Comparison of ENCODE assay signal across 8 cellular contexts in the genomic region with DNA sequence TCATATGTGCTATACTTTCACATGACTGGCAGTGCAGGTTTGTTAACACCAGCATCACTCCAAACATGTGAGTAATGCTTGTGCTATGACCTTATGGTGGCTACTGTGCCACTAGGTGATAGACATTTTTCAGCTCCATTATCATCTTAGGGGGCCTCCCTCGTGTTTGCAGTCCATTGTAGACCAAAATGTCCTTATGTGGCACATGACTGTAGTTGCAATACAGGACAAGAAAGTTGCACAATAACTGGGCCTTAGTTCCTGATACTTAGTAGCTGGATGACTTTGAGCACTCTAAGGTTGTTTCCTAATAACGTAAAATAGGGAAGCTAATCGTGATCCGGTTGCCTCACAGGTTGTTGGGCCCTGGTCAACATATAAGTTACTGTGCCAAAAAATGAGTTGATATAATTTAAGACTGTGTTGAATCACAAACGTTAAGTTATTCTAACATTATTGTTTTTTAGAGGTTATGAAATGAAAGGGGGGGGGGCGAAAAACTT. TPM values are rescaled to one million over a fixed set of nuclear protein-coding genes. Genes with fewer than 3 reads are reported as not detected.
DNase-seq lines count a peak whose midpoint lies in the region; ATAC-seq and TF ChIP-seq lines count a peak whose summit lies in the region.

No MANE protein-coding gene starts in this region.

- no peak for TF ChIP-seq CTCF in smooth muscle cell (IDR thresholded peaks at IDR 0.05; ENCODE audit: borderline replicate concordance, insufficient read depth, poor library complexity, severe bottlenecking)

- peak overlapping the region; percentile 91 for H3K4me3 Mint-ChIP-seq in activated naive CD8-positive, alpha-beta T cell treated with anti-CD3 and anti-CD28 coated beads, Interleukin-2, amount 50 U/mL, for 24 hours

- DNase-seq in M059J (ENCODE audit: low read depth) (peak; percentile 47), smooth muscle cell (lab: John Stamatoyannopoulos, UW; ENCODE audit: unreplicated experiment) (no peak), GOT3 (lab: John Stamatoyannopoulos, UW) (no peak), NCI-H2107 (lab: John Stamatoyannopoulos, UW) (no peak)
- DNase-seq in activated naive CD8-positive, alpha-beta T cell treated with anti-CD3 and anti-CD28 coated beads, Interleukin-2, amount 50 U/mL, for 24 hours = peak; percentile 7

- no peak for ATAC-seq in activated naive CD8-positive, alpha-beta T cell treated with anti-CD3 and anti-CD28 coated beads, Interleukin-2, amount 50 U/mL, for 24 hours
- no peak for ATAC-seq in GM19324 (IDR thresholded peaks at IDR 0.05; ENCODE audit: low FRiP score, unreplicated experiment)

- peaks cover 23 to 83% (median 42%) of the 10 kb centered on the region in 10 experiments for H3K4me1 ChIP-seq in BLaER1 treated with 17β-estradiol and CSF1 and Interleukin-3, amounts not matched to agents 10 nM and 100 nM
- H3K4me1 ChIP-seq in iPS-18a (ENCODE audit: control insufficient read depth, low read depth, low read length) = peaks cover 3% of the 10 kb centered on the region
- peaks cover 15% of the 10 kb centered on the region for H3K4me1 ChIP-seq in smooth muscle cell (ENCODE audit: low read depth)

- H2AFZ ChIP-seq in smooth muscle cell (ENCODE audit: low read depth) = peak overlapping the region; percentile 58

- peaks cover 43% of the 10 kb centered on the region for H3K4me1 Mint-ChIP-seq in activated naive CD8-positive, alpha-beta T cell treated with anti-CD3 and anti-CD28 coated beads, Interleukin-2, amount 50 U/mL, for 24 hours

- peak overlapping the region; percentile 93 to 98 (median 97) for H3K9ac ChIP-seq in BLaER1 treated with 17β-estradiol and CSF1 and Interleukin-3, amounts not matched to agents 10 nM and 100 nM
- H3K9ac ChIP-seq in iPS-18a (ENCODE audit: low read length) = no peak overlapping the region
- H3K9ac ChIP-seq in smooth muscle cell (ENCODE audit: low read depth) = peak overlapping the region; percentile 95

- no peaks in the 10 kb centered on the region for H3K27me3 ChIP-seq in BLaER1 treated with 17β-estradiol and CSF1 and Interleukin-3, amounts not matched to agents 10 nM and 100 nM
- H3K27me3 ChIP-seq in iPS-18a (ENCODE audit: control insufficient read depth, insufficient read depth, low read length) (no peaks in the 10 kb centered on the region), smooth muscle cell (ENCODE audit: low read depth) (no peaks in the 10 kb centered on the region)

- H3K4me2 ChIP-seq in BLaER1 treated with 17β-estradiol and CSF1 and Interleukin-3, amounts not matched to agents 10 nM and 100 nM = peak overlapping the region in 10 of 11 experiments; percentile 4 to 96 (median 84); a peak in 18 of 22 replicates
- peak overlapping the region; percentile 93 for H3K4me2 ChIP-seq in smooth muscle cell

- peaks cover 25% of the 10 kb centered on the region for H3K79me2 ChIP-seq in smooth muscle cell (ENCODE audit: low read depth)

- H3K36me3 Mint-ChIP-seq in activated naive CD8-positive, alpha-beta T cell treated with anti-CD3 and anti-CD28 coated beads, Interleukin-2, amount 50 U/mL, for 24 hours (ENCODE audit: low read depth) = peaks cover 3% of the 10 kb centered on the region

- H3F3A ChIP-seq in smooth muscle cell (ENCODE audit: low read depth) = no peaks in the 10 kb centered on the region

- peak overlapping the region; percentile 75 for H3K27ac Mint-ChIP-seq in activated naive CD8-positive, alpha-beta T cell treated with anti-CD3 and anti-CD28 coated beads, Interleukin-2, amount 50 U/mL, for 24 hours

- H3K9me3 Mint-ChIP-seq in activated naive CD8-positive, alpha-beta T cell treated with anti-CD3 and anti-CD28 coated beads, Interleukin-2, amount 50 U/mL, for 24 hours = no peaks in the 10 kb centered on the region

- H3K9me3 ChIP-seq in BLaER1 treated with 17β-estradiol and CSF1 and Interleukin-3, amounts not matched to agents 10 nM and 100 nM (replicated peaks in 1 of 11) = no peaks in the 10 kb centered on the region
- H3K9me3 ChIP-seq in iPS-18a (ENCODE audit: control insufficient read depth, low read depth, low read length) = no peaks in the 10 kb centered on the region
- no peaks in the 10 kb centered on the region for H3K9me3 ChIP-seq in smooth muscle cell (replicated peaks; ENCODE audit: low read depth)

- peaks cover 4 to 27% (median 10%) of the 10 kb centered on the region in 11 experiments; a peak in 11 of 22 replicates for H3K36me3 ChIP-seq in BLaER1 treated with 17β-estradiol and CSF1 and Interleukin-3, amounts not matched to agents 10 nM and 100 nM
- H3K36me3 ChIP-seq in iPS-18a (ENCODE audit: control insufficient read depth, low read depth, low read length) (no peaks in the 10 kb centered on the region), smooth muscle cell (ENCODE audit: low read depth) (no peaks in the 10 kb centered on the region)

- 38% methylated on average over 6 of the region's 6 CpGs for WGBS in smooth muscle cell (ENCODE audit: low lambda C conversion rate)

- peak overlapping the region; percentile 94 to 99 (median 97) for H3K27ac ChIP-seq in BLaER1 treated with 17β-estradiol and CSF1 and Interleukin-3, amounts not matched to agents 10 nM and 100 nM
- H3K27ac ChIP-seq in iPS-18a (ENCODE audit: low read length) = no peak overlapping the region
- H3K27ac ChIP-seq in smooth muscle cell (ENCODE audit: low read depth) = peak overlapping the region; percentile 82

- peaks cover 3 to 32% (median 20%) of the 10 kb centered on the region in 11 experiments; a peak in 12 of 22 replicates for H4K20me1 ChIP-seq in BLaER1 treated with 17β-estradiol and CSF1 and Interleukin-3, amounts not matched to agents 10 nM and 100 nM
- H4K20me1 ChIP-seq in smooth muscle cell (ENCODE audit: low read depth) = peaks cover 28% of the 10 kb centered on the region

- H3K27me3 Mint-ChIP-seq in activated naive CD8-positive, alpha-beta T cell treated with anti-CD3 and anti-CD28 coated beads, Interleukin-2, amount 50 U/mL, for 24 hours = peaks cover 11% of the 10 kb centered on the region

- H3K4me3 ChIP-seq in BLaER1 treated with 17β-estradiol and CSF1 and Interleukin-3, amounts not matched to agents 10 nM and 100 nM = peak overlapping the region in 9 of 10 experiments; percentile 85 to 97 (median 91); a peak in 14 of 20 replicates
- H3K4me3 ChIP-seq in iPS-18a (ENCODE audit: low read length) (peak overlapping the region; percentile 97), smooth muscle cell (peak overlapping the region; percentile 96)

RNA-seq across cellular contexts. Expression of a gene that starts 0.5 kb away (rescaled TPM):
- total RNA-seq in M059J (2014; rRNA removed; shearing (Covaris generic)) = 22.4 and 29.1 TPM in 2 replicates
- 20.9 and 22.6 TPM in 2 replicates for total RNA-seq in smooth muscle cell
- 11.9 and 12.0 TPM in 2 replicates for polyA plus RNA-seq in smooth muscle cell

Comparison
In these comparisons a context has a peak if more than half of its experiments do, and no peak if none do; other contexts are left out.
1. DNase-seq: peak in M059J (single experiment) and activated naive CD8-positive, alpha-beta T cell treated with anti-CD3 and anti-CD28 coated beads, Interleukin-2, amount 50 U/mL, for 24 hours (single experiment); none in smooth muscle cell (single experiment), GOT3 (single experiment) and NCI-H2107 (single experiment).
2. Peak in every context shown above with its lines, with median percentiles within 50 percentile points of each other: H3K4me3 ChIP-seq.